Comparison of ENCODE assay signal across 17 cellular contexts in the genomic region with DNA sequence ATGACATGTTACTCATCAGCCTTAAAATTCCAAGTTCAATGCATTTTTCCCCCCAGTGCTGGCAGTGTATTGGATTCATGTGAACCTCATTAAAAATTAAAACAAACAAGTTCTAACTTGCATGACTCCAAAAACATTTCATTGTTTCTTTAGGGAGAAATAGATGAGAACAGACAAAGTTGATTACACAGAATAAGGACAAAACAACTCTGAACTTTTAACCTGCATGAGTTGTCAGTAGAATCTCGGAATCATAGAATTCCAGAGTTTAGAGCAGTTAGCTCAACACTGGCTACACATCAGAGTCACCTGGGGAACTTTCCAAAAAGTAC.
A peak's percentile ranks its signal among the peaks of the same experiment; 100 is the strongest.
DNase-seq lines count a peak whose midpoint lies in the region; ATAC-seq, FAIRE-seq and TF ChIP-seq lines count a peak whose summit lies in the region.
"Had no signal": no experiment of that assay in that cellular context is flagged by ENCODE, and none has a peak within 500 bp of the region (broad histone marks: within the 10 kb centered on the region; RNA-seq: fewer than 3 reads in every experiment).

No MANE protein-coding gene starts in this region.

- ATAC-seq in GM19035 (IDR thresholded peaks at IDR 0.05; ENCODE audit: unreplicated experiment) = no peak
- no peak for ATAC-seq in HG02642 (IDR thresholded peaks at IDR 0.05; ENCODE audit: poor library complexity, unreplicated experiment)
- ATAC-seq: activated T-cell treated with anti-CD3 and anti-CD28 coated beads, Interleukin-2, amount 50 U/mL, for 4 hours; effector memory CD8-positive, alpha-beta T cell; K562 had no signal

- no peak for DNase-seq in H54 (ENCODE audit: insufficient read length, low spot score)
- peak; percentile 52 for DNase-seq in brain microvascular endothelial cell
- peak; percentile 76 for DNase-seq in fibroblast of villous mesenchyme (ENCODE audit: low read depth)
- DNase-seq in suprapubic skin (ENCODE audit: low spot score in 2 of 2) = no peak
- DNase-seq in stimulated activated CD4-positive, alpha-beta T cell treated with anti-CD3 and anti-CD28 coated beads, Interleukin-4, amount 100 ng/mL, for 1 hour = no peak
- DNase-seq: activated CD4-positive, alpha-beta T cell treated with anti-CD3 and anti-CD28 coated beads for 48 hours; activated T-cell treated with anti-CD3 and anti-CD28 coated beads, Interleukin-2, amount 50 U/mL, for 4 hours; anterior cingulate cortex; effector memory CD8-positive, alpha-beta T cell; NCI-H1930; NCI-H774; sigmoid colon; substantia nigra had no signal

- no peak for TF ChIP-seq CTCF in brain microvascular endothelial cell (IDR thresholded peaks at IDR 0.05; ENCODE audit: low read depth, low read length, missing control alignments)
- no peak for TF ChIP-seq CTCF in fibroblast of villous mesenchyme (IDR thresholded peaks at IDR 0.05; ENCODE audit: insufficient read depth, low read depth, low read length)
- TF ChIP-seq CTCF in suprapubic skin (IDR thresholded peaks at IDR 0.05) = no peak

- in situ Hi-C loops in brain microvascular endothelial cell (cut with HindIII; ENCODE audit: low pct_ligation_motif_present, low sequenced_read_pairs) = no loop called here

- WGBS in suprapubic skin = 31% methylated on average over 1 of the region's 1 CpG

- TF ChIP-seq POLR2A in H54 (IDR thresholded peaks at IDR 0.05; ENCODE audit: low read depth, low read length) (no peak), suprapubic skin (IDR thresholded peaks at IDR 0.05) (no peak)

- H3K9me3 ChIP-seq in suprapubic skin = no peaks in the 10 kb centered on the region
- H3K9me3 ChIP-seq: sigmoid colon had no signal

- TF ChIP-seq EP300 in suprapubic skin (IDR thresholded peaks at IDR 0.05) = no peak

- H3K27me3 ChIP-seq in brain microvascular endothelial cell (replicated peaks) = no peaks in the 10 kb centered on the region
- no peaks in the 10 kb centered on the region for H3K27me3 ChIP-seq in suprapubic skin
- H3K27me3 ChIP-seq: sigmoid colon had no signal

- H3K27ac ChIP-seq in brain microvascular endothelial cell (peak overlapping the region; percentile 97), suprapubic skin (peak overlapping the region; percentile 81)

- no peaks in the 10 kb centered on the region for H3K36me3 ChIP-seq in brain microvascular endothelial cell (replicated peaks)
- no peaks in the 10 kb centered on the region for H3K36me3 ChIP-seq in suprapubic skin
- H3K36me3 ChIP-seq: sigmoid colon had no signal

- peak; percentile 41 for FAIRE-seq in H54 (lab: Jason Lieb, UNC)
- FAIRE-seq: K562 had no signal

- peaks cover 24% of the 10 kb centered on the region for H3K4me1 ChIP-seq in suprapubic skin
- H3K4me1 ChIP-seq: sigmoid colon had no signal

- H3K4me3 ChIP-seq in brain microvascular endothelial cell (ENCODE audit: low read depth, low read length) (no peak overlapping the region), fibroblast of villous mesenchyme (ENCODE audit: low read depth, low read length) (no peak overlapping the region), suprapubic skin (no peak overlapping the region)
- H3K4me3 ChIP-seq: K562, lung, sigmoid colon had no signal

Comparison
In these comparisons a context has a peak if more than half of its experiments do, and no peak if none do; other contexts are left out.
1. DNase-seq: peak in brain microvascular endothelial cell (single experiment) and fibroblast of villous mesenchyme (single experiment); none in H54 (single experiment), suprapubic skin (0 of 2) and stimulated activated CD4-positive, alpha-beta T cell treated with anti-CD3 and anti-CD28 coated beads, Interleukin-4, amount 100 ng/mL, for 1 hour (single experiment).